ENCODE assay signal across 9 cellular contexts in genomic region chr7:73811760-73812168, GRCh38. TPM values are rescaled to one million over a fixed set of nuclear protein-coding genes. Genes with fewer than 3 reads are reported as not detected.
DNase-seq lines count a peak whose midpoint lies in the region; ATAC-seq, FAIRE-seq and TF ChIP-seq lines count a peak whose summit lies in the region.
"Had no signal": no experiment of that assay in that cellular context is flagged by ENCODE, and none has a peak within 500 bp of the region (broad histone marks: within the 10 kb centered on the region; RNA-seq: fewer than 3 reads in every experiment).

No MANE protein-coding gene starts in this region.

- H2BK15ac ChIP-seq in IMR-90 (ENCODE audit: low read depth, low read length) = no peak overlapping the region

- H3K18ac ChIP-seq in IMR-90 (ENCODE audit: low read depth, low read length) = no peak overlapping the region

- no peaks in the 10 kb centered on the region for H3K36me3 ChIP-seq in IMR-90 (ENCODE audit: control insufficient read depth, insufficient read depth, low read length)
- H3K36me3 ChIP-seq in SK-N-SH (replicated peaks in 1 of 2; ENCODE audit: control insufficient read depth in 1 of 2, insufficient read depth in 2 of 2, low read length in 1 of 2) = no peaks in the 10 kb centered on the region
- no peaks in the 10 kb centered on the region for H3K36me3 ChIP-seq in heart right ventricle
- no peaks in the 10 kb centered on the region for H3K36me3 ChIP-seq in smooth muscle cell (ENCODE audit: low read depth)

- H3K9me3 ChIP-seq in IMR-90 (ENCODE audit: control insufficient read depth, insufficient read depth, low read length) (no peaks in the 10 kb centered on the region), SK-N-SH (no peaks in the 10 kb centered on the region), heart right ventricle (peaks cover 0 to 15% (median 0%) of the 10 kb centered on the region in 11 donors), smooth muscle cell (replicated peaks; ENCODE audit: low read depth) (no peaks in the 10 kb centered on the region)

- H3K9me2 ChIP-seq in SK-N-SH = no peaks in the 10 kb centered on the region

- no peak overlapping the region for H2AK5ac ChIP-seq in IMR-90 (ENCODE audit: low read depth, low read length)

- ATAC-seq in IMR-90 (ENCODE audit: low read depth) (peak; percentile 93), heart right ventricle (peak; percentile 68 to 87 (median 82)), HG03135 (IDR thresholded peaks at IDR 0.05; ENCODE audit: unreplicated experiment) (no peak)

- FAIRE-seq in H54 (lab: Jason Lieb, UNC) = no peak

- H3K4ac ChIP-seq in IMR-90 (ENCODE audit: low read depth, low read length) = no peak overlapping the region

- WGBS in IMR-90 (ENCODE audit: extremely low coverage in 2 of 2, insufficient read length in 1 of 2), 2 experiments = 7% methylated on average over 6 of the region's 11 CpGs; no CpG with 5 or more reads in 1 of the 2 experiments
- 21% methylated on average over 6 of the region's 11 CpGs for WGBS in SK-N-SH (ENCODE audit: low lambda C conversion rate)
- 10 to 11% methylated on average over 11 of the region's 11 CpGs for WGBS in heart right ventricle, 2 donors
- WGBS in smooth muscle cell (ENCODE audit: low lambda C conversion rate) = 10% methylated on average over 11 of the region's 11 CpGs

- H4K8ac ChIP-seq in IMR-90 (ENCODE audit: low read depth in 2 of 2, low read length in 2 of 2) = no peak overlapping the region

- POLR2A ChIA-PET in IMR-90 (lab: Charles Lee; ENCODE audit: unreplicated experiment) = no interaction called here
- POLR2A ChIA-PET in SK-N-SH (lab: Yijun Ruan, JAX) = no interaction called here

- H3K4me3 ChIP-seq in IMR-90 (ENCODE audit: insufficient read depth, low read depth, low read length) (no peak overlapping the region), SK-N-SH (ENCODE audit: low read depth in 2 of 2, low read length in 1 of 2) (no peak overlapping the region; a peak in 1 of 4 replicates), heart right ventricle (no peak overlapping the region), smooth muscle cell (no peak overlapping the region)

- no peak overlapping the region for H4K5ac ChIP-seq in IMR-90 (ENCODE audit: low read depth, low read length)

- H3K56ac ChIP-seq in IMR-90 (ENCODE audit: extremely low read depth, insufficient read depth, low read length) = no peak overlapping the region

- H3K27ac ChIP-seq in IMR-90 (ENCODE audit: insufficient read depth, low read length) (no peak overlapping the region), SK-N-SH (ENCODE audit: low read depth in 2 of 2, low read length in 1 of 2) (no peak overlapping the region), heart right ventricle (no peak overlapping the region), smooth muscle cell (ENCODE audit: low read depth) (no peak overlapping the region)

- no TSS peak for BruUV-seq in IMR-90 (replicated peaks; lab: Mats Ljungman, UMichigan)

- TF ChIP-seq EP300 in SK-N-SH (IDR thresholded peaks at IDR 0.05; ENCODE audit: borderline replicate concordance in 1 of 2, low read depth in 1 of 2, low read length in 1 of 2) = no peak

- H2AFZ ChIP-seq in IMR-90 (replicated peaks; ENCODE audit: low read length, poor library complexity) (peak overlapping the region; percentile 40), SK-N-SH (ENCODE audit: low read depth) (no peak overlapping the region), smooth muscle cell (ENCODE audit: low read depth) (no peak overlapping the region)

- no peaks in the 10 kb centered on the region for H3K27me3 ChIP-seq in IMR-90 (ENCODE audit: control insufficient read depth, insufficient read depth, low read length)
- H3K27me3 ChIP-seq in SK-N-SH (ENCODE audit: insufficient read depth) = no peaks in the 10 kb centered on the region
- H3K27me3 ChIP-seq in heart right ventricle = peaks cover 0 to 26% (median 15%) of the 10 kb centered on the region in 7 donors
- H3K27me3 ChIP-seq in smooth muscle cell (ENCODE audit: low read depth) = no peaks in the 10 kb centered on the region

- no peaks in the 10 kb centered on the region for H3K79me1 ChIP-seq in IMR-90 (ENCODE audit: low read depth in 1 of 2, low read length in 2 of 2)

- no peak overlapping the region for H3K9ac ChIP-seq in IMR-90 (ENCODE audit: low read depth, low read length)
- no peak overlapping the region for H3K9ac ChIP-seq in SK-N-SH
- no peak overlapping the region for H3K9ac ChIP-seq in smooth muscle cell (ENCODE audit: low read depth)

- DNase-seq in EL (peak; percentile 65), IMR-90 (peak; percentile 41), SK-N-SH (peak; percentile 87), heart right ventricle (peak; percentile 36 to 68), smooth muscle cell (lab: John Stamatoyannopoulos, UW; ENCODE audit: unreplicated experiment) (peak; percentile 9), H54 (ENCODE audit: insufficient read length, low spot score) (no peak)
- peak; percentile 56 for DNase-seq in activated naive CD4-positive, alpha-beta T cell treated with anti-CD3 and anti-CD28 coated beads, Interleukin-2, amount 50 U/mL, for 16 hours

- intact Hi-C loops in IMR-90 (cut with micrococcal nuclease) = loop anchor here (1.0 kb wide), 1 partner anchor 44 kb away; no protein-coding TSS in a partner anchor
- intact Hi-C loops in heart right ventricle (cut with DNase I) = loop anchor here in 7 of 10 donors (1.0 to 5.0 kb wide), 5 partner anchors 41 to 46 kb away; no protein-coding TSS in a partner anchor

- TF ChIP-seq POLR2A in IMR-90 (IDR thresholded peaks at IDR 0.05; ENCODE audit: low read depth, low read length) (no peak), H54 (IDR thresholded peaks at IDR 0.05; ENCODE audit: low read depth, low read length) (no peak)

- no peak overlapping the region for H3K14ac ChIP-seq in IMR-90 (replicated peaks; ENCODE audit: low read depth, low read length)

- no peak overlapping the region for H4K91ac ChIP-seq in IMR-90 (ENCODE audit: insufficient read depth, low read depth, low read length)

- H4K20me1 ChIP-seq in IMR-90 (ENCODE audit: insufficient read depth, low read length) = no peaks in the 10 kb centered on the region
- no peaks in the 10 kb centered on the region for H4K20me1 ChIP-seq in SK-N-SH (ENCODE audit: insufficient read depth)
- no peaks in the 10 kb centered on the region for H4K20me1 ChIP-seq in smooth muscle cell (ENCODE audit: low read depth)

- no peaks in the 10 kb centered on the region for H3K79me2 ChIP-seq in SK-N-SH (ENCODE audit: insufficient read depth)
- H3K79me2 ChIP-seq in smooth muscle cell (ENCODE audit: low read depth) = no peaks in the 10 kb centered on the region

- H3K4me1 ChIP-seq in IMR-90 (ENCODE audit: control insufficient read depth, insufficient read depth, low read length) = 0 out of 2 replicates have a peak, but pooled peaks cover 2% of the 10 kb centered on the region
- no peaks in the 10 kb centered on the region for H3K4me1 ChIP-seq in SK-N-SH (ENCODE audit: control insufficient read depth in 1 of 2, insufficient read depth in 2 of 2, low read depth in 1 of 2, low read length in 1 of 2)
- H3K4me1 ChIP-seq in heart right ventricle = no peaks in the 10 kb centered on the region
- no peaks in the 10 kb centered on the region for H3K4me1 ChIP-seq in smooth muscle cell (ENCODE audit: low read depth)

- dilution Hi-C loops in IMR-90 (cut with HindIII; ENCODE audit: low sequenced_read_pairs, unreplicated experiment) = no loop called here

- no peak overlapping the region for H2BK5ac ChIP-seq in IMR-90 (ENCODE audit: low read depth, low read length, poor library complexity, severe bottlenecking)

- no peak overlapping the region for H2BK20ac ChIP-seq in IMR-90 (ENCODE audit: low read depth, low read length)

- no peaks in the 10 kb centered on the region for H3K9me1 ChIP-seq in IMR-90 (ENCODE audit: insufficient read depth, low read length)

- in situ Hi-C loops in IMR-90 (cut with MboI; ENCODE audit: low sequenced_read_pairs) = no loop called here

- peak overlapping the region; percentile 47; the same call in 1 of the 2 replicates for H2BK120ac ChIP-seq in IMR-90 (ENCODE audit: low read depth, low read length)

- CTCF ChIA-PET in IMR-90 (lab: Yijun Ruan, JAX) (interaction anchor here (0.6 to 2.2 kb wide), 5 partner anchors 10 to 304 kb away, joined by 3 to 10 read pairs (median 4); partner anchors contain the start of gene METTL27), SK-N-SH (lab: Yijun Ruan, JAX) (interaction anchor here (0.6 to 9.2 kb wide), 21 partner anchors 10 to 367 kb away, joined by 3 to 89 read pairs (median 5); partner anchors contain the start of genes CLDN4 and METTL27)

- peak overlapping the region; percentile 72 for H2AK9ac ChIP-seq in IMR-90 (replicated peaks; ENCODE audit: low read depth, low read length, poor library complexity)

- peak; percentile 81 for TF ChIP-seq RAD21 in IMR-90 (IDR thresholded peaks at IDR 0.05; ENCODE audit: low read length)
- TF ChIP-seq RAD21 in SK-N-SH (IDR thresholded peaks at IDR 0.05; ENCODE audit: low read length) = peak; percentile 83

- H3F3A ChIP-seq in SK-N-SH (replicated peaks; ENCODE audit: insufficient read depth) = peaks cover 5% of the 10 kb centered on the region
- H3F3A ChIP-seq in smooth muscle cell (ENCODE audit: low read depth) = no peaks in the 10 kb centered on the region

- TF ChIP-seq CTCF in IMR-90 (conservative IDR thresholded peaks at IDR 0.05; ENCODE audit: low read depth, low read length) = peak; percentile 71
- peak; percentile 87 for TF ChIP-seq CTCF in SK-N-SH (IDR thresholded peaks at IDR 0.05)
- TF ChIP-seq CTCF in heart right ventricle (IDR thresholded peaks at IDR 0.05) = peak; percentile 62 to 87 (median 77)
- TF ChIP-seq CTCF in smooth muscle cell (IDR thresholded peaks at IDR 0.05; ENCODE audit: borderline replicate concordance, insufficient read depth, poor library complexity, severe bottlenecking) = peak; percentile 68

- no peak overlapping the region for H3K23ac ChIP-seq in IMR-90 (ENCODE audit: low read depth, low read length)

- H3K4me2 ChIP-seq in IMR-90 (ENCODE audit: low read depth, low read length) (no peak overlapping the region), SK-N-SH (no peak overlapping the region), smooth muscle cell (no peak overlapping the region)

RNA-seq across cellular contexts. Expression of gene CLDN4, which starts 19.0 kb away (rescaled TPM):
- total RNA-seq in IMR-90 (2012; rRNA removed) (2.9 and 3.9 TPM in 2 replicates), heart right ventricle (under 1 TPM in 2 of 10 donors, not detected in 8; 0.14 to 0.30 TPM), smooth muscle cell (83.7 and 109 TPM in 2 replicates)
- polyA plus RNA-seq in IMR-90 (2012; rRNA removed) (3.8 and 4.4 TPM in 2 replicates), SK-N-SH (2012; rRNA removed) (4.6 and 5.9 TPM in 2 replicates), heart right ventricle (under 1 TPM in 1 of 2 donors, not detected in 1; 0.03 TPM), smooth muscle cell (63.5 and 429 TPM in 2 replicates)
- polyA plus RNA-seq in IMR-90 (2012; cell fraction: cytosol; rRNA removed) = 2.4 and 4.7 TPM in 2 replicates
- polyA plus RNA-seq in IMR-90 (2012; cell fraction: nucleus; rRNA removed; ENCODE audit: low replicate concordance) = 1.9 and 4.8 TPM in 2 replicates
- 1.9 and 3.1 TPM in 2 replicates for polyA plus RNA-seq in SK-N-SH (2012; cell fraction: cytosol; rRNA removed)
- 6.3 and 6.7 TPM in 2 replicates for polyA plus RNA-seq in SK-N-SH (2012; cell fraction: nucleus; rRNA removed)
- total RNA-seq: T-helper 2 cell treated with Interferon-gamma antibody and Interleukin-4, amounts not matched to agents 100 ng/mL and 5 ng/mL, for 36 hours had no signal

RNA-seq across cellular contexts. Expression of gene METTL27, which starts 30.6 kb away (rescaled TPM):
- total RNA-seq in IMR-90 (2012; rRNA removed) (1.7 and 2.3 TPM in 2 replicates), heart right ventricle (1 to 10 TPM in 1 of 10 donors, under 1 TPM in 7, not detected in 2; 0.31 to 1.3 (median 0.47) TPM), smooth muscle cell (0.22 and 0.54 TPM in 2 replicates)
- polyA plus RNA-seq in IMR-90 (2012; rRNA removed) (4.3 and 5.2 TPM in 2 replicates), SK-N-SH (2012; rRNA removed) (2.9 and 3.1 TPM in 2 replicates), heart right ventricle (under 1 TPM in 1 of 2 donors, not detected in 1; 0.16 TPM), smooth muscle cell (4.1 and 4.5 TPM in 2 replicates)
- 5.0 and 8.7 TPM in 2 replicates for polyA plus RNA-seq in IMR-90 (2012; cell fraction: cytosol; rRNA removed)
- 4.1 and 6.2 TPM in 2 replicates for polyA plus RNA-seq in IMR-90 (2012; cell fraction: nucleus; rRNA removed; ENCODE audit: low replicate concordance)
- polyA plus RNA-seq in SK-N-SH (2012; cell fraction: cytosol; rRNA removed) = 0.81 and 1.4 TPM in 2 replicates
- 7.3 and 10.0 TPM in 2 replicates for polyA plus RNA-seq in SK-N-SH (2012; cell fraction: nucleus; rRNA removed)

RNA-seq across cellular contexts. Expression of gene CLDN3, which starts 41.7 kb away (rescaled TPM):
- 0.18 TPM in 1 of 2 replicates, not detected in the other for total RNA-seq in IMR-90 (2012; rRNA removed)
- polyA plus RNA-seq in IMR-90 (2012; rRNA removed) = 0.12 and 0.16 TPM in 2 replicates
- polyA plus RNA-seq in IMR-90 (2012; cell fraction: cytosol; rRNA removed) = 0.30 and 0.37 TPM in 2 replicates
- polyA plus RNA-seq in IMR-90 (2012; cell fraction: nucleus; rRNA removed; ENCODE audit: low replicate concordance) = 0.12 TPM in 1 of 2 replicates, not detected in the other
- polyA plus RNA-seq in SK-N-SH (2012; rRNA removed) = 0.05 and 0.08 TPM in 2 replicates
- polyA plus RNA-seq in SK-N-SH (2012; cell fraction: cytosol; rRNA removed) = 0.07 TPM in 1 of 2 replicates, not detected in the other
- polyA plus RNA-seq in SK-N-SH (2012; cell fraction: nucleus; rRNA removed) = 0.07 TPM in 1 of 2 replicates, not detected in the other
- total RNA-seq in heart right ventricle = not detected
- not detected for polyA plus RNA-seq in heart right ventricle
- not detected in 2 replicates for total RNA-seq in smooth muscle cell
- 0.16 and 1.8 TPM in 2 replicates for polyA plus RNA-seq in smooth muscle cell
- total RNA-seq: T-helper 2 cell treated with Interferon-gamma antibody and Interleukin-4, amounts not matched to agents 100 ng/mL and 5 ng/mL, for 36 hours had no signal

RNA-seq across cellular contexts. Expression of gene TMEM270, which starts 49.2 kb away (rescaled TPM):
- total RNA-seq in IMR-90 (2012; rRNA removed) (not detected in 2 replicates), heart right ventricle (not detected), smooth muscle cell (not detected in 2 replicates)
- polyA plus RNA-seq in IMR-90 (2012; rRNA removed) (0.17 TPM in 1 of 2 replicates, not detected in the other), SK-N-SH (2012; rRNA removed) (0.71 and 0.96 TPM in 2 replicates), heart right ventricle (not detected), smooth muscle cell (not detected in 2 replicates)
- 0.19 TPM in 1 of 2 replicates, not detected in the other for polyA plus RNA-seq in IMR-90 (2012; cell fraction: cytosol; rRNA removed)
- polyA plus RNA-seq in IMR-90 (2012; cell fraction: nucleus; rRNA removed; ENCODE audit: low replicate concordance) = not detected in 2 replicates
- 0.32 and 0.63 TPM in 2 replicates for polyA plus RNA-seq in SK-N-SH (2012; cell fraction: cytosol; rRNA removed)
- 0.17 and 0.54 TPM in 2 replicates for polyA plus RNA-seq in SK-N-SH (2012; cell fraction: nucleus; rRNA removed)
- total RNA-seq: T-helper 2 cell treated with Interferon-gamma antibody and Interleukin-4, amounts not matched to agents 100 ng/mL and 5 ng/mL, for 36 hours had no signal
